Comparison of ENCODE assay signal across 1 cellular context in the genomic region with DNA sequence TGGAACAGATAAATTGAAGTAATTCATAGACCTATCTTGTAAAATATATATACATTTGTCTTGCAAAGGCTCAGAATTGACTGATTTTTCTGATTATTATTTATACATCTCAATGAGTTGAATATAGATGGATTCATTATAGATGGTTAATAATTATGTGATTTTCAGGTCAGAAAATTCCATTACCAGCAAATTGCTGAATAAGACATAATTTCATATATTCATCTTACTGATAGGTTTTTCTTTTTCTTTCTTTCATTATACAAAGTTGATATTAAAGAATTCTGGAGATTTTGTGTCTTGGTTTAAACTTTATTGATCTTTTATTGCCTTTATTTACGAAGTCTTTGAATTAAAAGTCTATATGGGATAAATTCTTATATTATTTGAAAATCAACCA.
TF ChIP-seq lines count a peak whose summit lies in the region.

No MANE protein-coding gene starts in this region.

TF ChIP-seq in IMR-90, 13 proteins besides CTCF, POLR2A, EP300 and RAD21:
- TF ChIP-seq MAFK (IDR thresholded peaks at IDR 0.05; ENCODE audit: low read depth, low read length) (peak; percentile 36; the same call in 1 of the 2 replicates), CHD1 (IDR thresholded peaks at IDR 0.05; ENCODE audit: low read depth, low read length) (no peak)
